22 cellular contexts compared by ENCODE assay signal in genomic region chr3:105843895-105844500, GRCh38. TPM values are rescaled to one million over a fixed set of nuclear protein-coding genes. Genes with fewer than 3 reads are reported as not detected.
DNase-seq lines count a peak whose midpoint lies in the region; ATAC-seq and TF ChIP-seq lines count a peak whose summit lies in the region.
"Had no signal": no experiment of that assay in that cellular context is flagged by ENCODE, and none has a peak within 500 bp of the region (broad histone marks: within the 10 kb centered on the region; RNA-seq: fewer than 3 reads in every experiment).

No MANE protein-coding gene starts in this region.

- TF ChIP-seq CTCF in right atrium auricular region (IDR thresholded peaks at IDR 0.05) (no peak), progenitor cell of endocrine pancreas (IDR thresholded peaks at IDR 0.05; ENCODE audit: unreplicated experiment) (no peak)

- peak overlapping the region; percentile 3 for H3K27ac Mint-ChIP-seq in T-helper 1 cell treated with Interleukin-12 subunit alpha and Interleukin-12 subunit beta and Interleukin-4 antibody, amounts not matched to agents 30 μg/mL and 1 μg/mL, for 36 hours
- peak overlapping the region; percentile 46 for H3K27ac Mint-ChIP-seq in activated naive CD8-positive, alpha-beta T cell treated with anti-CD3 and anti-CD28 coated beads, Interleukin-2, amount 50 U/mL, for 24 hours
- peak overlapping the region; percentile 51 for H3K27ac Mint-ChIP-seq in progenitor cell of endocrine pancreas
- no peak overlapping the region for H3K27ac Mint-ChIP-seq in activated CD4-positive, alpha-beta T cell treated with anti-CD3 and anti-CD28 coated beads, Interleukin-2, amount 10 ng/mL, durations not matched to agents 24 days and 14 days
- H3K27ac Mint-ChIP-seq: activated T-helper 17 cell treated with anti-CD3 and anti-CD28 coated beads, Interleukin-2, amount 50 U/mL, for 72 hours had no signal

- H3K27me3 ChIP-seq in right atrium auricular region = no peaks in the 10 kb centered on the region
- H3K27me3 ChIP-seq: breast epithelium, foreskin keratinocyte, upper lobe of left lung had no signal

- H3K27ac ChIP-seq in right atrium auricular region = peak overlapping the region; percentile 61 to 64
- H3K27ac ChIP-seq: breast epithelium, foreskin keratinocyte, psoas muscle, upper lobe of left lung had no signal

- no peak overlapping the region for H3K4me3 ChIP-seq in right atrium auricular region
- H3K4me3 ChIP-seq: breast epithelium, psoas muscle, upper lobe of left lung had no signal

- peaks cover 45% of the 10 kb centered on the region for H3K36me3 Mint-ChIP-seq in T-helper 1 cell treated with Interleukin-12 subunit alpha and Interleukin-12 subunit beta and Interleukin-4 antibody, amounts not matched to agents 30 μg/mL and 1 μg/mL, for 36 hours (ENCODE audit: low read depth)
- peaks cover 60% of the 10 kb centered on the region for H3K36me3 Mint-ChIP-seq in activated naive CD8-positive, alpha-beta T cell treated with anti-CD3 and anti-CD28 coated beads, Interleukin-2, amount 50 U/mL, for 24 hours (ENCODE audit: low read depth)
- H3K36me3 Mint-ChIP-seq in progenitor cell of endocrine pancreas (ENCODE audit: insufficient read depth) = peaks cover 12% of the 10 kb centered on the region
- H3K36me3 Mint-ChIP-seq in activated CD4-positive, alpha-beta T cell treated with anti-CD3 and anti-CD28 coated beads, Interleukin-2, amount 10 ng/mL, durations not matched to agents 24 days and 14 days (ENCODE audit: low read depth) = peaks cover 56% of the 10 kb centered on the region

- no peak for DNase-seq in T-helper 1 cell
- no peak for DNase-seq in activated naive CD8-positive, alpha-beta T cell treated with anti-CD3 and anti-CD28 coated beads, Interleukin-2, amount 50 U/mL, for 24 hours
- no peak for DNase-seq in right atrium auricular region (ENCODE audit: low spot score)
- no peak for DNase-seq in progenitor cell of endocrine pancreas (ENCODE audit: low spot score, unreplicated experiment)
- no peak for DNase-seq in dermis blood vessel endothelial cell
- no peak for DNase-seq in activated CD4-positive, alpha-beta T cell treated with anti-CD3 and anti-CD28 coated beads, Interleukin-2, amount 10 ng/mL, durations not matched to agents 24 days and 14 days
- DNase-seq: 8988T; AML-193; Caco-2; foreskin keratinocyte; H7; NCI-H1048; NCI-H1930; psoas muscle; SK-N-SH; stimulated activated CD4-positive, alpha-beta T cell treated with anti-CD3 and anti-CD28 coated beads, Interleukin-4, amount 100 ng/mL, for 1 hour; T1000; upper lobe of left lung had no signal

- no peaks in the 10 kb centered on the region for H3K27me3 Mint-ChIP-seq in T-helper 1 cell treated with Interleukin-12 subunit alpha and Interleukin-12 subunit beta and Interleukin-4 antibody, amounts not matched to agents 30 μg/mL and 1 μg/mL, for 36 hours (ENCODE audit: low read depth)
- no peaks in the 10 kb centered on the region for H3K27me3 Mint-ChIP-seq in activated naive CD8-positive, alpha-beta T cell treated with anti-CD3 and anti-CD28 coated beads, Interleukin-2, amount 50 U/mL, for 24 hours
- H3K27me3 Mint-ChIP-seq in progenitor cell of endocrine pancreas = no peaks in the 10 kb centered on the region
- H3K27me3 Mint-ChIP-seq in activated CD4-positive, alpha-beta T cell treated with anti-CD3 and anti-CD28 coated beads, Interleukin-2, amount 10 ng/mL, durations not matched to agents 24 days and 14 days = no peaks in the 10 kb centered on the region
- H3K27me3 Mint-ChIP-seq: activated T-helper 17 cell treated with anti-CD3 and anti-CD28 coated beads, Interleukin-2, amount 50 U/mL, for 72 hours had no signal

- ATAC-seq in activated naive CD8-positive, alpha-beta T cell treated with anti-CD3 and anti-CD28 coated beads, Interleukin-2, amount 50 U/mL, for 24 hours = no peak
- ATAC-seq in HG02623 (IDR thresholded peaks at IDR 0.05; ENCODE audit: unreplicated experiment) = no peak
- ATAC-seq: activated T-helper 17 cell treated with anti-CD3 and anti-CD28 coated beads, Interleukin-2, amount 50 U/mL, for 72 hours; foreskin keratinocyte had no signal

- H3K4me1 ChIP-seq in right atrium auricular region = peaks cover 0 to 42% of the 10 kb centered on the region in 2 donors
- H3K4me1 ChIP-seq: breast epithelium, Caco-2, foreskin keratinocyte had no signal

- H3K36me3 ChIP-seq in right atrium auricular region = peaks cover 2% of the 10 kb centered on the region
- H3K36me3 ChIP-seq: breast epithelium had no signal

- H3K4me3 Mint-ChIP-seq in T-helper 1 cell treated with Interleukin-12 subunit alpha and Interleukin-12 subunit beta and Interleukin-4 antibody, amounts not matched to agents 30 μg/mL and 1 μg/mL, for 36 hours = no peak overlapping the region
- no peak overlapping the region for H3K4me3 Mint-ChIP-seq in activated naive CD8-positive, alpha-beta T cell treated with anti-CD3 and anti-CD28 coated beads, Interleukin-2, amount 50 U/mL, for 24 hours
- no peak overlapping the region for H3K4me3 Mint-ChIP-seq in progenitor cell of endocrine pancreas (ENCODE audit: low read depth)
- H3K4me3 Mint-ChIP-seq in activated CD4-positive, alpha-beta T cell treated with anti-CD3 and anti-CD28 coated beads, Interleukin-2, amount 10 ng/mL, durations not matched to agents 24 days and 14 days = no peak overlapping the region
- H3K4me3 Mint-ChIP-seq: activated T-helper 17 cell treated with anti-CD3 and anti-CD28 coated beads, Interleukin-2, amount 50 U/mL, for 72 hours had no signal

- H3K4me1 Mint-ChIP-seq in T-helper 1 cell treated with Interleukin-12 subunit alpha and Interleukin-12 subunit beta and Interleukin-4 antibody, amounts not matched to agents 30 μg/mL and 1 μg/mL, for 36 hours (ENCODE audit: low read depth) = peaks cover 50% of the 10 kb centered on the region
- peaks cover 68% of the 10 kb centered on the region for H3K4me1 Mint-ChIP-seq in activated naive CD8-positive, alpha-beta T cell treated with anti-CD3 and anti-CD28 coated beads, Interleukin-2, amount 50 U/mL, for 24 hours
- H3K4me1 Mint-ChIP-seq in progenitor cell of endocrine pancreas (ENCODE audit: low read depth) = peaks cover 37% of the 10 kb centered on the region
- H3K4me1 Mint-ChIP-seq in activated CD4-positive, alpha-beta T cell treated with anti-CD3 and anti-CD28 coated beads, Interleukin-2, amount 10 ng/mL, durations not matched to agents 24 days and 14 days = peaks cover 45% of the 10 kb centered on the region

- intact Hi-C loops in activated CD4-positive, alpha-beta T cell treated with anti-CD3 and anti-CD28 coated beads, Interleukin-2, amount 10 ng/mL, durations not matched to agents 24 days and 14 days (cut with micrococcal nuclease) = no loop called here

- H3K9me3 Mint-ChIP-seq in T-helper 1 cell treated with Interleukin-12 subunit alpha and Interleukin-12 subunit beta and Interleukin-4 antibody, amounts not matched to agents 30 μg/mL and 1 μg/mL, for 36 hours = no peaks in the 10 kb centered on the region
- H3K9me3 Mint-ChIP-seq in activated naive CD8-positive, alpha-beta T cell treated with anti-CD3 and anti-CD28 coated beads, Interleukin-2, amount 50 U/mL, for 24 hours = peaks cover 3% of the 10 kb centered on the region
- no peaks in the 10 kb centered on the region for H3K9me3 Mint-ChIP-seq in progenitor cell of endocrine pancreas (ENCODE audit: low read depth)
- H3K9me3 Mint-ChIP-seq in activated CD4-positive, alpha-beta T cell treated with anti-CD3 and anti-CD28 coated beads, Interleukin-2, amount 10 ng/mL, durations not matched to agents 24 days and 14 days = no peaks in the 10 kb centered on the region
- H3K9me3 Mint-ChIP-seq: activated T-helper 17 cell treated with anti-CD3 and anti-CD28 coated beads, Interleukin-2, amount 50 U/mL, for 72 hours had no signal

- H3K9me3 ChIP-seq in right atrium auricular region = no peaks in the 10 kb centered on the region
- H3K9me3 ChIP-seq: breast epithelium, Caco-2, psoas muscle, SK-N-SH, upper lobe of left lung had no signal

RNA-seq across cellular contexts. Expression of gene CBLB, which starts 24.8 kb away (rescaled TPM):
- 10 to 100 TPM; 24.6 to 27.3 TPM for total RNA-seq in right atrium auricular region
- total RNA-seq in progenitor cell of endocrine pancreas = 64.1 and 69.8 TPM in 2 replicates
- 27.7 and 28.7 TPM in 2 replicates for total RNA-seq in dermis blood vessel endothelial cell
- 177 and 183 TPM in 2 replicates for total RNA-seq in activated CD4-positive, alpha-beta T cell treated with anti-CD3 and anti-CD28 coated beads, Interleukin-2, amount 10 ng/mL, durations not matched to agents 24 days and 14 days
